In the genomic region with DNA sequence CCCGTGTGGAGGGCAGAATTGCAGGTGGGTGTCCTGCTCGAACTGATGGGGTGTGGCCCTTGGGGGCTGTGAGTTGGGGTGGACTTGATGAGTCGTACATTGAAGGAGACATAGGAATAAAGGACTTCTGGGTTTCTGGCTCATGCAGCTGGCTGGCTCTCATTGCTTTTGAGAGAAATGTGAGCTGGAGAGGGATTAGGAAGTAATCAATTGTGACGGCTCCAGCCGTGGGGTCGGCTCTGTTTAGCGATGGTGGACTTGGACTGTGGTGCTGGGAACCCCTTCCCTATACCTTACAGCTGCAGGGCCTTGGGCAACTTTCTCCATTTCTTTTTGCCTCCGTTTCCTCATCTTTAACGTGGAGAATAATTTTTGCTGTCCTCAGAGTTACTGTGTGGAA, we compare ENCODE assay signal across 29 cellular contexts. TPM values are rescaled to one million over a fixed set of nuclear protein-coding genes. Genes with fewer than 3 reads are reported as not detected.
DNase-seq lines count a peak whose midpoint lies in the region; ATAC-seq, FAIRE-seq and TF ChIP-seq lines count a peak whose summit lies in the region.
"Had no signal": no experiment of that assay in that cellular context is flagged by ENCODE, and none has a peak within 500 bp of the region (broad histone marks: within the 10 kb centered on the region; RNA-seq: fewer than 3 reads in every experiment).

No MANE protein-coding gene starts in this region.

- intact Hi-C loops in left lung (cut with DNase I) (no loop called here), pancreas (cut with DNase I) (loop anchor here in 1 of 3 donors (5.0 kb wide), 1 partner anchor 48 kb away; no protein-coding TSS in a partner anchor), aorta (cut with DNase I) (loop anchor here in 1 of 2 donors (10.0 kb wide), 1 partner anchor 336 kb away; no protein-coding TSS in a partner anchor)

- no peaks in the 10 kb centered on the region for H3K36me3 ChIP-seq in left lung
- no peaks in the 10 kb centered on the region for H3K36me3 ChIP-seq in pancreas
- H3K36me3 ChIP-seq in aorta (ENCODE audit: control insufficient read depth in 1 of 2, insufficient read depth in 2 of 2, low read length in 1 of 2) = no peaks in the 10 kb centered on the region
- H3K36me3 ChIP-seq: WERI-Rb-1 had no signal

- FAIRE-seq in pancreas (lab: Jason Lieb, UNC) = no peak
- FAIRE-seq: A204.1, colon, H54 had no signal

- TF ChIP-seq CTCF in left lung (IDR thresholded peaks at IDR 0.05) (no peak), pancreas (IDR thresholded peaks at IDR 0.05) (no peak)

- no peaks in the 10 kb centered on the region for H3K9me3 ChIP-seq in left lung
- H3K9me3 ChIP-seq in pancreas = no peaks in the 10 kb centered on the region
- H3K9me3 ChIP-seq in aorta (ENCODE audit: control insufficient read depth, low read length) = no peaks in the 10 kb centered on the region
- H3K9me3 ChIP-seq: testis had no signal

- WGBS in pancreas, 2 donors = 37% methylated on average over 9 of the region's 9 CpGs
- WGBS in aorta, 2 donors = 77 to 79% methylated on average over 9 of the region's 9 CpGs

- H3K27me3 ChIP-seq in left lung (no peaks in the 10 kb centered on the region), pancreas (no peaks in the 10 kb centered on the region), aorta (ENCODE audit: control insufficient read depth in 1 of 2, insufficient read depth in 2 of 2, low read length in 1 of 2) (no peaks in the 10 kb centered on the region)
- H3K27me3 ChIP-seq: testis had no signal

- no peak overlapping the region for H3K4me3 ChIP-seq in left lung
- H3K4me3 ChIP-seq in pancreas = no peak overlapping the region
- no peak overlapping the region for H3K4me3 ChIP-seq in aorta (ENCODE audit: low read length in 2 of 2)
- H3K4me3 ChIP-seq: testis had no signal

- H3K4me1 ChIP-seq in left lung (peaks cover 15 to 58% of the 10 kb centered on the region in 2 donors), pancreas (peaks cover 74 to 82% (median 80%) of the 10 kb centered on the region in 3 donors), aorta (ENCODE audit: control insufficient read depth in 1 of 2, insufficient read depth in 2 of 2, low read length in 2 of 2) (no peaks in the 10 kb centered on the region)

- H3K27ac ChIP-seq in left lung (no peak overlapping the region), pancreas (peak overlapping the region; percentile 48 to 78 (median 58)), aorta (ENCODE audit: low read depth in 1 of 2, low read length in 2 of 2) (no peak overlapping the region)
- H3K27ac ChIP-seq: testis, WERI-Rb-1 had no signal

- ATAC-seq in left lung = no peak
- ATAC-seq in pancreas = no peak
- no peak for ATAC-seq in aorta (ENCODE audit: low FRiP score)
- no peak for ATAC-seq in GM19035 (IDR thresholded peaks at IDR 0.05; ENCODE audit: unreplicated experiment)
- ATAC-seq: activated T-cell treated with anti-CD3 and anti-CD28 coated beads, Interleukin-2, amount 50 U/mL, for 4 hours; CD8-positive, alpha-beta T cell; naive thymus-derived CD4-positive, alpha-beta T cell; sciatic nerve had no signal

- peak; percentile 28 for DNase-seq in activated effector memory CD4-positive, alpha-beta T cell treated with anti-CD3 and anti-CD28 coated beads, Interleukin-2, amount 50 U/mL, for 16 hours
- DNase-seq in activated effector memory CD4-positive, alpha-beta T cell treated with Interleukin-2 at 50 U/mL for 16 hours = no peak
- DNase-seq in left lung = peak; percentile 13 to 14
- no peak for DNase-seq in pancreas
- peak; percentile 13 to 19 for DNase-seq in aorta
- DNase-seq in epidermal melanocyte (ENCODE audit: insufficient read length, low spot score) = no peak
- DNase-seq in SKM-1 treated with dmso at 0.1 percent for 144 hours (lab: John Stamatoyannopoulos, UW; ENCODE audit: unreplicated experiment) = no peak
- DNase-seq: activated CD4-positive, alpha-beta T cell treated with anti-CD3 and anti-CD28 coated beads, Interleukin-2, amount 50 U/mL, for 1 hour; activated naive CD4-positive, alpha-beta T cell treated with anti-CD3 and anti-CD28 coated beads, Interleukin-2, amount 10 ng/mL, durations not matched to agents 7 days and 5 days; activated T-cell treated with anti-CD3 and anti-CD28 coated beads, Interleukin-2, amount 50 U/mL, for 4 hours; AML-193; CD8-positive, alpha-beta T cell; effector CD4-positive, alpha-beta T cell; foreskin fibroblast; IMR-90; naive thymus-derived CD4-positive, alpha-beta T cell; NCI-H1048; NCI-H187; SHP77 treated with DMSO at 0.1 percent for 48 hours; stimulated activated naive CD4-positive, alpha-beta T cell treated with Interleukin-2 at 50 U/mL for 16 hours; SW 1271; T-helper 9 cell; testis; WERI-Rb-1 had no signal

RNA-seq across cellular contexts. Expression of a gene that starts 9.2 kb away (rescaled TPM):
- total RNA-seq in left lung = 10 to 100 TPM; 62.2 to 92.5 TPM
- total RNA-seq in pancreas = 100 to 1,000 TPM; 140 to 286 (median 208) TPM
- polyA plus RNA-seq in pancreas = 100 to 1,000 TPM in 1 of 2 donors, 10 to 100 TPM in 1; 93.5 to 130 TPM
- 10 to 100 TPM; 14.1 to 19.9 TPM for total RNA-seq in aorta
- 10 to 100 TPM in 1 of 2 donors, 1 to 10 TPM in 1; 7.9 to 14.2 TPM for polyA plus RNA-seq in aorta

Comparison
In these comparisons a context has a peak if more than half of its experiments do, and no peak if none do; other contexts are left out.
1. DNase-seq: peak in activated effector memory CD4-positive, alpha-beta T cell treated with anti-CD3 and anti-CD28 coated beads, Interleukin-2, amount 50 U/mL, for 16 hours (single experiment), left lung (2 of 2) and aorta (2 of 2); none in activated effector memory CD4-positive, alpha-beta T cell treated with Interleukin-2 at 50 U/mL for 16 hours (single experiment), pancreas (0 of 6), epidermal melanocyte (single experiment) and SKM-1 treated with dmso at 0.1 percent for 144 hours (single experiment).
2. H3K27ac ChIP-seq: peak in pancreas (4 of 4); none in left lung (0 of 2) and aorta (0 of 2).